ENCODE assay signal across 8 cellular contexts in genomic region chr10:73874267-73875138, GRCh38. TPM values are rescaled to one million over a fixed set of nuclear protein-coding genes. Genes with fewer than 3 reads are reported as not detected.
DNase-seq lines count a peak whose midpoint lies in the region; ATAC-seq, FAIRE-seq and TF ChIP-seq lines count a peak whose summit lies in the region.

TSS of gene CAMK2G (minus strand) at chr10:73874555. CDS start at chr10:73874461, 94 bp downstream.

- TF ChIP-seq CTCF in D721Med (IDR thresholded peaks at IDR 0.05; ENCODE audit: insufficient read depth, missing control alignments) (no peak), RWPE2 (IDR thresholded peaks at IDR 0.05; ENCODE audit: poor library complexity, severe bottlenecking) (no peak), fibroblast of mammary gland (conservative IDR thresholded peaks at IDR 0.05; ENCODE audit: control insufficient read depth, insufficient read depth, low read depth, low read length) (no peak)

- no peaks in the 10 kb centered on the region for H3K27me3 ChIP-seq in RWPE2 (ENCODE audit: insufficient read depth, poor library complexity, severe bottlenecking)

- H3K4me3 ChIP-seq in RWPE2 (ENCODE audit: severe bottlenecking) (peak within 1 kb of the TSS; percentile 97), fibroblast of mammary gland (ENCODE audit: control insufficient read depth, low read depth, low read length) (peak within 1 kb of the TSS; percentile 55)

- DNase-seq in D721Med (ENCODE audit: insufficient read length, low spot score) (peak; percentile 92), RWPE2 (ENCODE audit: low spot score) (peak; percentile 85), fibroblast of mammary gland (ENCODE audit: low read depth) (peak; percentile 79)
- DNase-seq in natural killer cell treated with Interleukin-12 subunit alpha and Interleukin-12 subunit beta and Interleukin-15 and Interleukin-18, amount 100 ng/mL, for 72 hours (ENCODE audit: low spot score): peak; percentile 86
- DNase-seq in stimulated activated naive CD8-positive, alpha-beta T cell treated with anti-CD3 and anti-CD28 coated beads, Interleukin-15, Interleukin-2, amounts not matched to agents 100 U/mL and 50 U/mL, for 24 hours: peak; percentile 83

- H3K36me3 Mint-ChIP-seq in IgD-negative memory B cell: peaks cover 3% of the 10 kb centered on the region
- H3K36me3 Mint-ChIP-seq in activated T-helper 17 cell treated with anti-CD3 and anti-CD28 coated beads, Interleukin-2, amount 50 U/mL, for 72 hours (ENCODE audit: low read depth): peaks cover 11% of the 10 kb centered on the region
- H3K36me3 Mint-ChIP-seq in natural killer cell treated with Interleukin-12 subunit alpha and Interleukin-12 subunit beta and Interleukin-15 and Interleukin-18, amount 100 ng/mL, for 72 hours: no peaks in the 10 kb centered on the region

- H3K36me3 ChIP-seq in RWPE2 (ENCODE audit: low read depth): peaks cover 29% of the 10 kb centered on the region

- ATAC-seq in GM21447 (IDR thresholded peaks at IDR 0.05; ENCODE audit: unreplicated experiment) (peak; percentile 85), RWPE2 (ENCODE audit: low read depth) (peak; percentile 88)
- ATAC-seq in activated T-helper 17 cell treated with anti-CD3 and anti-CD28 coated beads, Interleukin-2, amount 50 U/mL, for 72 hours (replicated peaks): peak; percentile 93
- peak; percentile 93 for ATAC-seq in natural killer cell treated with Interleukin-12 subunit alpha and Interleukin-12 subunit beta and Interleukin-15 and Interleukin-18, amount 100 ng/mL, for 72 hours
- peak; percentile 78 for ATAC-seq in stimulated activated naive CD8-positive, alpha-beta T cell treated with anti-CD3 and anti-CD28 coated beads, Interleukin-15, Interleukin-2, amounts not matched to agents 100 U/mL and 50 U/mL, for 24 hours

- H3K27me3 Mint-ChIP-seq in IgD-negative memory B cell: no peaks in the 10 kb centered on the region
- H3K27me3 Mint-ChIP-seq in activated T-helper 17 cell treated with anti-CD3 and anti-CD28 coated beads, Interleukin-2, amount 50 U/mL, for 72 hours: no peaks in the 10 kb centered on the region
- H3K27me3 Mint-ChIP-seq in natural killer cell treated with Interleukin-12 subunit alpha and Interleukin-12 subunit beta and Interleukin-15 and Interleukin-18, amount 100 ng/mL, for 72 hours: peaks cover 5 to 6% of the 10 kb centered on the region in 2 donors

- peak within 1 kb of the TSS; percentile 88 to 95 (median 91) for H3K4me3 Mint-ChIP-seq in IgD-negative memory B cell
- peak within 1 kb of the TSS; percentile 77 for H3K4me3 Mint-ChIP-seq in activated T-helper 17 cell treated with anti-CD3 and anti-CD28 coated beads, Interleukin-2, amount 50 U/mL, for 72 hours
- peak within 1 kb of the TSS; percentile 88 for H3K4me3 Mint-ChIP-seq in natural killer cell treated with Interleukin-12 subunit alpha and Interleukin-12 subunit beta and Interleukin-15 and Interleukin-18, amount 100 ng/mL, for 72 hours

- peaks cover 18 to 34% (median 22%) of the 10 kb centered on the region in 3 donors for H3K4me1 Mint-ChIP-seq in IgD-negative memory B cell
- H3K4me1 Mint-ChIP-seq in activated T-helper 17 cell treated with anti-CD3 and anti-CD28 coated beads, Interleukin-2, amount 50 U/mL, for 72 hours: peaks cover 24% of the 10 kb centered on the region
- peaks cover 29 to 42% of the 10 kb centered on the region in 2 donors for H3K4me1 Mint-ChIP-seq in natural killer cell treated with Interleukin-12 subunit alpha and Interleukin-12 subunit beta and Interleukin-15 and Interleukin-18, amount 100 ng/mL, for 72 hours (ENCODE audit: low read depth in 2 of 2)

- H3K27ac Mint-ChIP-seq in IgD-negative memory B cell: peak within 1 kb of the TSS; percentile 73 to 81 (median 74)
- H3K27ac Mint-ChIP-seq in activated T-helper 17 cell treated with anti-CD3 and anti-CD28 coated beads, Interleukin-2, amount 50 U/mL, for 72 hours: peak within 1 kb of the TSS; percentile 69
- H3K27ac Mint-ChIP-seq in natural killer cell treated with Interleukin-12 subunit alpha and Interleukin-12 subunit beta and Interleukin-15 and Interleukin-18, amount 100 ng/mL, for 72 hours: peak within 1 kb of the TSS; percentile 21 to 51

- H3K4me1 ChIP-seq in RWPE2 (ENCODE audit: insufficient read depth, poor library complexity, severe bottlenecking): peaks cover 17% of the 10 kb centered on the region

- H3K9me3 Mint-ChIP-seq in IgD-negative memory B cell: no peaks in the 10 kb centered on the region
- H3K9me3 Mint-ChIP-seq in activated T-helper 17 cell treated with anti-CD3 and anti-CD28 coated beads, Interleukin-2, amount 50 U/mL, for 72 hours: no peaks in the 10 kb centered on the region
- H3K9me3 Mint-ChIP-seq in natural killer cell treated with Interleukin-12 subunit alpha and Interleukin-12 subunit beta and Interleukin-15 and Interleukin-18, amount 100 ng/mL, for 72 hours: no peaks in the 10 kb centered on the region

- no peaks in the 10 kb centered on the region for H3K9me3 ChIP-seq in RWPE2 (ENCODE audit: severe bottlenecking)

- no peak for FAIRE-seq in D721Med (lab: Jason Lieb, UNC)

- H3K27ac ChIP-seq in RWPE2 (ENCODE audit: poor library complexity, severe bottlenecking): peak within 1 kb of the TSS; percentile 21

RNA-seq across cellular contexts. Expression of gene CAMK2G, which starts in this region (rescaled TPM):
- 7.2 TPM for polyA plus RNA-seq in IgD-negative memory B cell
- 10 to 100 TPM; 19.5 to 23.2 TPM for total RNA-seq in activated T-helper 17 cell treated with anti-CD3 and anti-CD28 coated beads, Interleukin-2, amount 50 U/mL, for 72 hours
- 10 to 100 TPM in 1 of 2 donors, 1 to 10 TPM in 1; 6.9 to 15.3 TPM for total RNA-seq in natural killer cell treated with Interleukin-12 subunit alpha and Interleukin-12 subunit beta and Interleukin-15 and Interleukin-18, amount 100 ng/mL, for 72 hours

Comparison
In these comparisons a context has a peak if more than half of its experiments do, and no peak if none do; other contexts are left out.
1. Peak in every context shown above with its lines: DNase-seq, ATAC-seq, H3K4me3 ChIP-seq and H3K27ac ChIP-seq.